8 cellular contexts compared by ENCODE assay signal in the genomic region with DNA sequence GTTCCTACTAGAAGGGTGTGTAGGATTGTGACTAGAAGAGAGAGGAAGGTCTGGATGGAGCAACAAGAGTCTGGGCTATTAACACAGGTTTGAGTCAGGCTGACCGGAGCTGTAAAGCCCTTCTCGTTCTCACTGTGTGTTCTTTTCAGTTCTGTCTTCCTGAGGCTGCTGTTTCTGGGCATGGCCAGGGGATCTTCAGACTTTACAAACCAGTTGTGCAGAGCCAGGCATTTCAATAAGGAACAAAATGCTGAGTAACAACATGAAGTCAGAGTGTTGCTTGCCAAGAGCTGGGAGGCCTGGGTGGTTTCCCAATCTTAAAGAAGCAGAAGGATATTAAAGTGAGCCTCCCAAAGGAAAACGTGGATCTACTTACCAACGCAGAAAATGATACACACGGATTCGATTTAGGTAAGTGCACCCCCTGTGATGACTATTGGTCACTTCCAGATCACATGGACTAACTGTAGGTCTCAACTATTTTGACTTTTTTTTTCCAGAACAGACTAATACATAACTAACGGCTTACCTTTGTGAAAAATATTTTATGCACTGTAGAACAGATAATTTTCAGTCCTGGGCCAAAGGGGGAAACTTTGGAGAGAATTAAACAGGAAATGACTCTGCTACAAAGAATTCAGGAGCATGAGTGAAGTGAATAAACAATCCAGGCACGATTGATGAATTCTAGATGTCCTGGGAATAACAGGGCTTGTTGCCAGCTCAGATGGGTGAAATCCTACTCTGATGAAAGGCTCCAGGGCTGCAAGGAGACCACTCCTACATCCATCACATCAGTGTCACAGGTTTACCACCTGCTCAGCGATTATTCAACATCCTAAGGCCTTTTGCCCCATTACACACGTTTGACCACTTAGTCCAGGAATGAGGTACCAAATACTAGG.
DNase-seq lines count a peak whose midpoint lies in the region; ATAC-seq and TF ChIP-seq lines count a peak whose summit lies in the region.

No MANE protein-coding gene starts in this region.

- no peak overlapping the region for H3K4me3 Mint-ChIP-seq in endothelial cell (ENCODE audit: unreplicated experiment)

- H3K27me3 Mint-ChIP-seq in endothelial cell (ENCODE audit: unreplicated experiment) = peaks cover 2% of the 10 kb centered on the region

- H3K4me3 ChIP-seq in OCI-LY3 (ENCODE audit: low read length) = no peak overlapping the region; the same call in 1 of the 2 replicates
- H3K4me3 ChIP-seq in mucosa of rectum (ENCODE audit: low read length in 2 of 2) = peak overlapping the region in 1 of 2 donors; percentile 11
- H3K4me3 ChIP-seq in vagina = peak overlapping the region in 1 of 2 donors; percentile 11

- H3K36me3 Mint-ChIP-seq in endothelial cell (ENCODE audit: low read depth, unreplicated experiment) = no peaks in the 10 kb centered on the region

- H3K4me1 Mint-ChIP-seq in endothelial cell (ENCODE audit: unreplicated experiment) = peaks cover 74% of the 10 kb centered on the region

- H3K27me3 ChIP-seq in OCI-LY3 (ENCODE audit: low read depth, low read length) = peaks cover 10% of the 10 kb centered on the region; the same call in 1 of the 2 replicates
- H3K27me3 ChIP-seq in mucosa of rectum (ENCODE audit: control insufficient read depth in 2 of 2, insufficient read depth in 2 of 2, low read length in 2 of 2) = no peaks in the 10 kb centered on the region
- H3K27me3 ChIP-seq in vagina = no peaks in the 10 kb centered on the region

- H3K9ac ChIP-seq in OCI-LY3 (ENCODE audit: low read length) = peak overlapping the region; percentile 12; the same call in 1 of the 2 replicates
- no peak overlapping the region for H3K9ac ChIP-seq in mucosa of rectum (ENCODE audit: low read depth in 1 of 2, low read length in 2 of 2)

- TF ChIP-seq CTCF in OCI-LY3 (IDR thresholded peaks at IDR 0.05; ENCODE audit: low read depth, low read length) (no peak), endothelial cell (IDR thresholded peaks at IDR 0.05; ENCODE audit: unreplicated experiment) (no peak), vagina (IDR thresholded peaks at IDR 0.05) (no peak)

- no peak for TF ChIP-seq POLR2A in vagina (IDR thresholded peaks at IDR 0.05)

- ATAC-seq in GM21786 (IDR thresholded peaks at IDR 0.05; ENCODE audit: unreplicated experiment) = no peak

- H3K27ac Mint-ChIP-seq in endothelial cell (ENCODE audit: unreplicated experiment) = peak overlapping the region; percentile 83

- H3K9me3 ChIP-seq in OCI-LY3 (ENCODE audit: insufficient read depth, low read length) (no peaks in the 10 kb centered on the region), mucosa of rectum (ENCODE audit: control insufficient read depth in 2 of 2, low read length in 2 of 2) (no peaks in the 10 kb centered on the region), vagina (no peaks in the 10 kb centered on the region)

- no peaks in the 10 kb centered on the region for H3K79me2 ChIP-seq in OCI-LY3 (ENCODE audit: low read length)

- DNase-seq in DMS153 (lab: John Stamatoyannopoulos, UW) = peak; percentile 33
- DNase-seq in DMS153 treated with DMSO at 0.1 percent for 48 hours (lab: John Stamatoyannopoulos, UW; ENCODE audit: unreplicated experiment) = no peak
- DNase-seq in endothelial cell (ENCODE audit: low spot score) = no peak
- DNase-seq in vagina (ENCODE audit: extremely low spot score in 2 of 2) = peak in 1 of 2 donors; percentile 97
- DNase-seq in stimulated activated CD4-positive, alpha-beta T cell treated with anti-CD3 and anti-CD28 coated beads, Interleukin-15, amount 100 ng/mL, for 24 hours = no peak

- H3K4me2 ChIP-seq in OCI-LY3 (ENCODE audit: low read length) = peak overlapping the region; percentile 51

- peak overlapping the region; percentile 78 for H2AFZ ChIP-seq in OCI-LY3 (ENCODE audit: low read depth, low read length)

- H3K9me3 Mint-ChIP-seq in endothelial cell (ENCODE audit: unreplicated experiment) = no peaks in the 10 kb centered on the region

- H4K20me1 ChIP-seq in OCI-LY3 (ENCODE audit: insufficient read depth, low read length) = no peaks in the 10 kb centered on the region

- intact Hi-C loops in vagina (cut with DNase I) = loop anchor here (10.0 kb wide), 1 partner anchor 219 kb away; no protein-coding TSS in a partner anchor

- H3K4me1 ChIP-seq in OCI-LY3 (ENCODE audit: low read length) (peaks cover 28% of the 10 kb centered on the region), mucosa of rectum (ENCODE audit: control insufficient read depth in 2 of 2, insufficient read depth in 2 of 2, low read length in 2 of 2) (peaks cover 0 to 24% of the 10 kb centered on the region in 2 donors), vagina (peaks cover 50% of the 10 kb centered on the region)

- H3K27ac ChIP-seq in OCI-LY3 (ENCODE audit: low read length) (peak overlapping the region; percentile 17; the same call in 1 of the 2 replicates), mucosa of rectum (ENCODE audit: low read depth in 2 of 2, low read length in 2 of 2) (peak overlapping the region; percentile 40 to 65), vagina (peak overlapping the region; percentile 74)

- H3K36me3 ChIP-seq in OCI-LY3 (replicated peaks; ENCODE audit: low read depth, low read length) (no peaks in the 10 kb centered on the region), mucosa of rectum (ENCODE audit: control insufficient read depth in 2 of 2, insufficient read depth in 2 of 2, low read length in 2 of 2) (no peaks in the 10 kb centered on the region), vagina (no peaks in the 10 kb centered on the region)

Comparison
In these comparisons a context has a peak if more than half of its experiments do, and no peak if none do; other contexts are left out.
1. H3K27ac ChIP-seq: peak in every context shown above with its lines; median percentile 74 in vagina; 52 in mucosa of rectum; 17 in OCI-LY3.